Comparison of ENCODE assay signal across 16 cellular contexts in genomic region chr3:55128201-55128870, GRCh38.
DNase-seq lines count a peak whose midpoint lies in the region; ATAC-seq and TF ChIP-seq lines count a peak whose summit lies in the region.
"Had no signal": no experiment of that assay in that cellular context is flagged by ENCODE, and none has a peak within 500 bp of the region (broad histone marks: within the 10 kb centered on the region; RNA-seq: fewer than 3 reads in every experiment).

No MANE protein-coding gene starts in this region.

- peak overlapping the region; percentile 70 for H3K4me2 ChIP-seq in PC-9

- no peak for TF ChIP-seq CTCF in PC-9 (conservative IDR thresholded peaks at IDR 0.05)
- no peak for TF ChIP-seq CTCF in fibroblast of mammary gland (conservative IDR thresholded peaks at IDR 0.05; ENCODE audit: control insufficient read depth, insufficient read depth, low read depth, low read length)

- no peaks in the 10 kb centered on the region for H3K9me2 ChIP-seq in PC-9 (ENCODE audit: insufficient read depth)

- H3K9me3 ChIP-seq in PC-9 (ENCODE audit: insufficient read depth, low read depth) = no peaks in the 10 kb centered on the region

- H3K4me3 ChIP-seq in PC-9 (peak overlapping the region; percentile 28; the same call in 1 of the 2 replicates), fibroblast of mammary gland (ENCODE audit: control insufficient read depth, low read depth, low read length) (no peak overlapping the region)

- peak; percentile 9 for DNase-seq in SHP77 treated with DMSO at 0.1 percent for 48 hours (lab: John Stamatoyannopoulos, UW)
- no peak for DNase-seq in SHP77 (lab: John Stamatoyannopoulos, UW)
- DNase-seq in PC-9 = peak; percentile 2 to 87
- peak; percentile 92 for DNase-seq in fibroblast of mammary gland (ENCODE audit: low read depth)
- peak; percentile 33 for DNase-seq in stromal cell of bone marrow (ENCODE audit: low read depth)
- no peak for DNase-seq in CD1c-positive myeloid dendritic cell (ENCODE audit: extremely low spot score)
- DNase-seq: ACHN; activated CD4-positive, alpha-beta T cell treated with anti-CD3 and anti-CD28 coated beads for 36 hours; activated effector memory CD4-positive, alpha-beta T cell treated with Interleukin-2 at 50 U/mL for 16 hours; left cardiac atrium; NCI-H510A treated with DMSO at 0.1 percent for 48 hours; stimulated activated CD4-positive, alpha-beta T cell treated with anti-CD3 and anti-CD28 coated beads, Interleukin-15, amount 100 ng/mL, for 24 hours; T-cell had no signal

- POLR2A ChIA-PET in PC-9 (lab: Charles Lee; ENCODE audit: unreplicated experiment) = no interaction called here

- H4K20me1 ChIP-seq in PC-9 (ENCODE audit: insufficient read depth) = no peaks in the 10 kb centered on the region

- CTCF ChIA-PET in PC-9 (lab: Charles Lee) = no interaction called here

- peak overlapping the region; percentile 42 for H2AFZ ChIP-seq in PC-9

- H3K4me1 ChIP-seq in PC-9 (replicated peaks; ENCODE audit: insufficient read depth) = peaks cover 17% of the 10 kb centered on the region

- H3K79me2 ChIP-seq in PC-9 (ENCODE audit: low read depth) = no peaks in the 10 kb centered on the region

- H3F3A ChIP-seq in PC-9 (ENCODE audit: insufficient read depth, low read depth) = no peaks in the 10 kb centered on the region

- no peak overlapping the region for H3K27ac ChIP-seq in PC-9

- ATAC-seq in GM21390 (IDR thresholded peaks at IDR 0.05; ENCODE audit: unreplicated experiment) = no peak
- ATAC-seq in GM18909 (IDR thresholded peaks at IDR 0.05; ENCODE audit: poor library complexity, unreplicated experiment) = no peak
- ATAC-seq: activated CD4-positive, alpha-beta T cell treated with anti-CD3 and anti-CD28 coated beads for 36 hours; natural killer cell treated with Interleukin-12 subunit alpha and Interleukin-12 subunit beta and Interleukin-15 and Interleukin-18, amount 100 ng/mL, for 72 hours; T-cell had no signal

- BruUV-seq in PC-9 (replicated peaks; lab: Mats Ljungman, UMichigan) = no TSS peak

- no peaks in the 10 kb centered on the region for H3K27me3 ChIP-seq in PC-9 (ENCODE audit: insufficient read depth, low read depth)

- H3K36me3 ChIP-seq in PC-9 (ENCODE audit: low read depth) = no peaks in the 10 kb centered on the region

- intact Hi-C loops in PC-9 (cut with micrococcal nuclease; ENCODE audit: unreplicated experiment) = no loop called here

Comparison
In these comparisons a context has a peak if more than half of its experiments do, and no peak if none do; other contexts are left out.
1. DNase-seq: peak in SHP77 treated with DMSO at 0.1 percent for 48 hours (single experiment), PC-9 (2 of 2), fibroblast of mammary gland (single experiment) and stromal cell of bone marrow (single experiment); none in SHP77 (0 of 2) and CD1c-positive myeloid dendritic cell (single experiment).